Comparison of ENCODE assay signal across 8 cellular contexts in genomic region chr11:25981998-25982397, GRCh38.
A peak's percentile ranks its signal among the peaks of the same experiment; 100 is the strongest.
DNase-seq lines count a peak whose midpoint lies in the region; ATAC-seq and TF ChIP-seq lines count a peak whose summit lies in the region.

No MANE protein-coding gene starts in this region.

- peaks cover 27% of the 10 kb centered on the region for H3K27me3 Mint-ChIP-seq in chondrocyte (ENCODE audit: low read depth)

- H3K27me3 ChIP-seq in MG63: no peaks in the 10 kb centered on the region

- peaks cover 2% of the 10 kb centered on the region for H3K4me1 Mint-ChIP-seq in chondrocyte (ENCODE audit: low read depth)

- H3K36me3 ChIP-seq in MG63: no peaks in the 10 kb centered on the region

- ATAC-seq in GM18867 (IDR thresholded peaks at IDR 0.05; ENCODE audit: unreplicated experiment): peak; percentile 93
- peak; percentile 91 for ATAC-seq in HG02981 (IDR thresholded peaks at IDR 0.05; ENCODE audit: unreplicated experiment)

- no peaks in the 10 kb centered on the region for H3K36me3 Mint-ChIP-seq in chondrocyte (ENCODE audit: low read depth)

- no peak overlapping the region for H3K4me3 Mint-ChIP-seq in chondrocyte (ENCODE audit: unreplicated experiment)

- DNase-seq in AG10803 (ENCODE audit: low read depth): peak; percentile 73
- peak; percentile 57 for DNase-seq in NCI-H2227 (lab: John Stamatoyannopoulos, UW; ENCODE audit: unreplicated experiment)
- DNase-seq in chondrocyte (ENCODE audit: low spot score): no peak
- peak; percentile 63 for DNase-seq in medulla oblongata (ENCODE audit: extremely low spot score)
- DNase-seq in stimulated activated CD4-positive, alpha-beta T cell treated with anti-CD3 and anti-CD28 coated beads, Interleukin-15, amount 100 ng/mL, for 24 hours: no peak
- no peak for DNase-seq in MG63

- no peaks in the 10 kb centered on the region for H3K9me3 ChIP-seq in MG63

- no peak overlapping the region for H3K27ac Mint-ChIP-seq in chondrocyte (ENCODE audit: unreplicated experiment)

- TF ChIP-seq CTCF in AG10803 (conservative IDR thresholded peaks at IDR 0.05; ENCODE audit: low read length): peak; percentile 72
- peak; percentile 87 for TF ChIP-seq CTCF in chondrocyte (IDR thresholded peaks at IDR 0.05)

- H3K9me3 Mint-ChIP-seq in chondrocyte (ENCODE audit: low read depth): no peaks in the 10 kb centered on the region

- H3K4me3 ChIP-seq in AG10803 (ENCODE audit: low read length) (no peak overlapping the region), MG63 (no peak overlapping the region)

Comparison
In these comparisons a context has a peak if more than half of its experiments do, and no peak if none do; other contexts are left out.
1. DNase-seq: peak in AG10803 (single experiment), NCI-H2227 (single experiment) and medulla oblongata (single experiment); none in chondrocyte (single experiment), stimulated activated CD4-positive, alpha-beta T cell treated with anti-CD3 and anti-CD28 coated beads, Interleukin-15, amount 100 ng/mL, for 24 hours (single experiment) and MG63 (single experiment).